Comparison of ENCODE assay signal across 16 cellular contexts in the genomic region with DNA sequence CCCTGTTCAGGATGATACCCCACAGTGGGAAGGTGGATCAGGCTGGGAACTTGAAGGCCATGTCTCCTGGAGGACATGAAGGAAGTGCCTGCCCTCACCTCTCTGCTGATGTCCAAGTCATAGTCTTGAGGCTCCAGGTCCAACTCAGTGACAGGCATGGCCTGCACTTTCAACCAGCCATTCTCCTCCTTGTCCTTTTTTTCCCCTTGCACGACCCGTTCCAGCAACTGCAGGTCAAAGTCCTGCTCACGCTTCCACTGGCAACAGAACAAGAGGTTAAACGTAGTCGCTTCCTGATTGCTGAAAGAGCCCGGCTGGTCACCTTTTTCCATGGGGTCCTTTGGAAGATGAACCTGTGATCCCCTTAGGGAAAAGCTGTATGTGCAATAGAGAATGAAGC. TPM values are rescaled to one million over a fixed set of nuclear protein-coding genes. Genes with fewer than 3 reads are reported as not detected.
DNase-seq lines count a peak whose midpoint lies in the region; ATAC-seq and TF ChIP-seq lines count a peak whose summit lies in the region.
"Had no signal": no experiment of that assay in that cellular context is flagged by ENCODE, and none has a peak within 500 bp of the region (broad histone marks: within the 10 kb centered on the region; RNA-seq: fewer than 3 reads in every experiment).

No MANE protein-coding gene starts in this region.

- no peak overlapping the region for H2AFZ ChIP-seq in neural progenitor cell (replicated peaks)

- H3K4me1 Mint-ChIP-seq in natural killer cell treated with Interleukin-12 subunit alpha and Interleukin-12 subunit beta and Interleukin-15 and Interleukin-18, amount 100 ng/mL, for 72 hours (ENCODE audit: low read depth in 2 of 2) = no peaks in the 10 kb centered on the region
- no peaks in the 10 kb centered on the region for H3K4me1 Mint-ChIP-seq in natural killer cell
- peaks cover 54% of the 10 kb centered on the region for H3K4me1 Mint-ChIP-seq in neural progenitor cell
- H3K4me1 Mint-ChIP-seq in T-cell = peaks cover 0 to 1% (median 0%) of the 10 kb centered on the region in 3 donors

- H3K4me3 ChIP-seq in neural progenitor cell = no peak overlapping the region
- H3K4me3 ChIP-seq: K562, MG63 had no signal

- no peaks in the 10 kb centered on the region for H3K79me2 ChIP-seq in neural progenitor cell (ENCODE audit: low read depth)

- H3K9me3 ChIP-seq in neural progenitor cell (ENCODE audit: low read depth) = no peaks in the 10 kb centered on the region
- H3K9me3 ChIP-seq: MG63 had no signal

- peak; percentile 26 for DNase-seq in natural killer cell treated with Interleukin-12 subunit alpha and Interleukin-12 subunit beta and Interleukin-15 and Interleukin-18, amount 100 ng/mL, for 72 hours (ENCODE audit: low spot score)
- DNase-seq in natural killer cell (no peak), left colon (no peak), neural progenitor cell (ENCODE audit: low spot score) (no peak), T-cell (no peak), A172 (ENCODE audit: low spot score) (no peak)
- DNase-seq in effector CD8-positive, alpha-beta T cell (lab: John Stamatoyannopoulos, UW) = no peak
- DNase-seq: NCI-H1417 treated with DMSO at 0.1 percent for 48 hours; NCI-H2107; NCI-H510A; NK-92 treated with Interleukin-12 subunit alpha and Interleukin-12 subunit beta, amount 100 ng/mL, for 24 hours; SIG-M5 had no signal

- intact Hi-C loops in natural killer cell (cut with micrococcal nuclease) = no loop called here
- intact Hi-C loops in left colon (cut with DNase I, micrococcal nuclease) = no loop called here

- CTCF ChIA-PET in T-cell (lab: Charles Lee) = interaction anchor here (0.6 to 1.5 kb wide), 8 partner anchors 13 to 807 kb away, joined by 3 to 4 read pairs (median 3); no protein-coding TSS in a partner anchor

- peaks cover 21% of the 10 kb centered on the region for H4K20me1 ChIP-seq in neural progenitor cell (ENCODE audit: low read depth)

- H3K27ac Mint-ChIP-seq in natural killer cell treated with Interleukin-12 subunit alpha and Interleukin-12 subunit beta and Interleukin-15 and Interleukin-18, amount 100 ng/mL, for 72 hours = no peak overlapping the region
- H3K27ac Mint-ChIP-seq in natural killer cell = no peak overlapping the region
- H3K27ac Mint-ChIP-seq in neural progenitor cell = peak overlapping the region; percentile 91
- no peak overlapping the region for H3K27ac Mint-ChIP-seq in T-cell
- H3K27ac Mint-ChIP-seq: CD8-positive, alpha-beta T cell had no signal

- peaks cover 20% of the 10 kb centered on the region for H3F3A ChIP-seq in neural progenitor cell (ENCODE audit: low read depth)

- no peak for TF ChIP-seq CTCF in natural killer cell (IDR thresholded peaks at IDR 0.05)
- TF ChIP-seq CTCF in neural progenitor cell (IDR thresholded peaks at IDR 0.05) = no peak

- H3K4me3 Mint-ChIP-seq in natural killer cell treated with Interleukin-12 subunit alpha and Interleukin-12 subunit beta and Interleukin-15 and Interleukin-18, amount 100 ng/mL, for 72 hours = no peak overlapping the region
- H3K4me3 Mint-ChIP-seq in natural killer cell (no peak overlapping the region), neural progenitor cell (no peak overlapping the region), T-cell (no peak overlapping the region)
- H3K4me3 Mint-ChIP-seq: CD8-positive, alpha-beta T cell had no signal

- no peak overlapping the region for H3K9ac ChIP-seq in neural progenitor cell

- ATAC-seq in natural killer cell treated with Interleukin-12 subunit alpha and Interleukin-12 subunit beta and Interleukin-15 and Interleukin-18, amount 100 ng/mL, for 72 hours = no peak
- ATAC-seq in natural killer cell (no peak), left colon (peak; percentile 43), T-cell (replicated peaks in 1 of 4) (no peak)

- H3K27ac ChIP-seq in neural progenitor cell = no peak overlapping the region
- H3K27ac ChIP-seq: RWPE1 had no signal

- no peaks in the 10 kb centered on the region for H3K36me3 Mint-ChIP-seq in natural killer cell treated with Interleukin-12 subunit alpha and Interleukin-12 subunit beta and Interleukin-15 and Interleukin-18, amount 100 ng/mL, for 72 hours
- no peaks in the 10 kb centered on the region for H3K36me3 Mint-ChIP-seq in natural killer cell
- peaks cover 10% of the 10 kb centered on the region for H3K36me3 Mint-ChIP-seq in neural progenitor cell
- no peaks in the 10 kb centered on the region for H3K36me3 Mint-ChIP-seq in T-cell
- H3K36me3 Mint-ChIP-seq: CD8-positive, alpha-beta T cell had no signal

- POLR2A ChIA-PET in T-cell (lab: Charles Lee) = no interaction called here

- no peak overlapping the region for H3K4me2 ChIP-seq in neural progenitor cell

- H3K36me3 ChIP-seq in neural progenitor cell = no peaks in the 10 kb centered on the region
- H3K36me3 ChIP-seq: MG63 had no signal

- H3K4me1 ChIP-seq in neural progenitor cell = peaks cover 20% of the 10 kb centered on the region

- H3K27me3 Mint-ChIP-seq in natural killer cell treated with Interleukin-12 subunit alpha and Interleukin-12 subunit beta and Interleukin-15 and Interleukin-18, amount 100 ng/mL, for 72 hours = no peaks in the 10 kb centered on the region
- H3K27me3 Mint-ChIP-seq in natural killer cell (ENCODE audit: low read depth in 2 of 2) (no peaks in the 10 kb centered on the region), neural progenitor cell (ENCODE audit: insufficient read depth, low read depth) (peaks cover 10% of the 10 kb centered on the region), T-cell (no peaks in the 10 kb centered on the region)

- no peaks in the 10 kb centered on the region for H3K27me3 ChIP-seq in neural progenitor cell
- H3K27me3 ChIP-seq: MG63 had no signal

- H3K9me3 Mint-ChIP-seq in natural killer cell treated with Interleukin-12 subunit alpha and Interleukin-12 subunit beta and Interleukin-15 and Interleukin-18, amount 100 ng/mL, for 72 hours = no peaks in the 10 kb centered on the region
- H3K9me3 Mint-ChIP-seq in natural killer cell (no peaks in the 10 kb centered on the region), neural progenitor cell (no peaks in the 10 kb centered on the region), T-cell (no peaks in the 10 kb centered on the region)
- H3K9me3 Mint-ChIP-seq: CD8-positive, alpha-beta T cell had no signal

RNA-seq across cellular contexts. Expression of gene C11orf58, which starts 47.7 kb away (rescaled TPM):
- 100 to 1,000 TPM; 103 to 109 TPM for total RNA-seq in natural killer cell treated with Interleukin-12 subunit alpha and Interleukin-12 subunit beta and Interleukin-15 and Interleukin-18, amount 100 ng/mL, for 72 hours
- total RNA-seq in natural killer cell = 100 to 1,000 TPM; 109 to 118 (median 115) TPM
- total RNA-seq in left colon = 10 to 100 TPM; 58.9 to 60.2 TPM
- 241 and 320 TPM in 2 replicates for total RNA-seq in neural progenitor cell (ENCODE audit: low replicate concordance)
- 100 to 1,000 TPM; 120 to 145 (median 133) TPM for total RNA-seq in T-cell
- total RNA-seq in A172 (2014; rRNA removed; shearing (Covaris generic)) = 290 and 301 TPM in 2 replicates
